ENCODE assay signal across 13 cellular contexts in genomic region chr19:45348367-45349125, GRCh38. TPM values are rescaled to one million over a fixed set of nuclear protein-coding genes. Genes with fewer than 3 reads are reported as not detected.
DNase-seq lines count a peak whose midpoint lies in the region; ATAC-seq, FAIRE-seq and TF ChIP-seq lines count a peak whose summit lies in the region.
"Had no signal": no experiment of that assay in that cellular context is flagged by ENCODE, and none has a peak within 500 bp of the region (broad histone marks: within the 10 kb centered on the region; RNA-seq: fewer than 3 reads in every experiment).

No MANE protein-coding gene starts in this region.

- H4K8ac ChIP-seq in neuronal stem cell (ENCODE audit: low read depth, low read length), result no peak overlapping the region

- no peak for FAIRE-seq in K562 (lab: Jason Lieb, UNC)

- no TSS peak for BruUV-seq in K562 (replicated peaks; lab: Mats Ljungman, UMichigan)

- POLR2A ChIA-PET in K562 (lab: Yijun Ruan, JAX), result no interaction called here

- H2BK120ac ChIP-seq in neuronal stem cell (ENCODE audit: low read depth, low read length), result no peak overlapping the region

- peak overlapping the region; percentile 70 for H3K18ac ChIP-seq in neuronal stem cell (ENCODE audit: low read length)

- H3K4me1 ChIP-seq in K562 (replicated peaks in 1 of 2; ENCODE audit: control insufficient read depth in 2 of 2, insufficient read depth in 2 of 2, low read length in 2 of 2) (peaks cover 0 to 50% of the 10 kb centered on the region in 2 experiments; a peak in 2 of 5 replicates), neuronal stem cell (ENCODE audit: control insufficient read depth in 2 of 2, insufficient read depth in 1 of 2, low read depth in 1 of 2, low read length in 2 of 2) (peaks cover 0 to 6% of the 10 kb centered on the region in 2 donors)

- H3K27me3 ChIP-seq in K562 (ENCODE audit: control insufficient read depth in 2 of 2, insufficient read depth in 2 of 2, low read length in 2 of 2) (no peaks in the 10 kb centered on the region), neuronal stem cell (ENCODE audit: control insufficient read depth in 3 of 3, insufficient read depth in 3 of 3, low read depth in 1 of 3, low read length in 3 of 3) (peaks cover 0 to 25% (median 2%) of the 10 kb centered on the region in 3 experiments)
- H3K27me3 ChIP-seq: MG63 had no signal

- no peak overlapping the region for H3K4me3 ChIP-seq in K562
- H3K4me3 ChIP-seq in neuronal stem cell (ENCODE audit: low read length in 2 of 2), result peak overlapping the region in 1 of 2 donors; percentile 53
- H3K4me3 ChIP-seq: MG63 had no signal

- intact Hi-C loops in K562 (cut with micrococcal nuclease), result no loop called here

- H3K36me3 ChIP-seq in K562 (ENCODE audit: control insufficient read depth, insufficient read depth, low read length), result peaks cover 39% of the 10 kb centered on the region; the same call in 1 of the 3 replicates
- H3K36me3 ChIP-seq in neuronal stem cell (replicated peaks in 1 of 2; ENCODE audit: control insufficient read depth in 2 of 2, insufficient read depth in 2 of 2, low read length in 2 of 2), result peaks cover 18 to 42% of the 10 kb centered on the region in 2 donors

- no peak for TF ChIP-seq CTCF in K562 (IDR thresholded peaks at IDR 0.05 in 2 of 3, conservative IDR thresholded peaks at IDR 0.05 in 1 of 3; ENCODE audit: insufficient read depth in 2 of 3, low read depth in 1 of 3, low read length in 3 of 3)

- no peak for ATAC-seq in K562
- no peak for ATAC-seq in activated CD4-positive, CD25-positive, alpha-beta regulatory T cell treated with anti-CD3 and anti-CD28 coated beads, Interleukin-2, amount 50 U/mL, for 24 hours

- H3K23ac ChIP-seq in neuronal stem cell (ENCODE audit: low read depth, low read length, poor library complexity), result peak overlapping the region; percentile 60

- no peaks in the 10 kb centered on the region for H3K9me1 ChIP-seq in K562 (ENCODE audit: control insufficient read depth, insufficient read depth, low read length)

- no peaks in the 10 kb centered on the region for H3K79me1 ChIP-seq in neuronal stem cell (ENCODE audit: low read depth, low read length)

- H3K4me2 ChIP-seq in K562 (ENCODE audit: insufficient read depth, low read length), result no peak overlapping the region
- H3K4me2 ChIP-seq in neuronal stem cell (ENCODE audit: insufficient read depth, low read length, poor library complexity, severe bottlenecking), result no peak overlapping the region

- no peak for TF ChIP-seq RAD21 in K562 (CRISPR knock-in tag; conservative IDR thresholded peaks at IDR 0.05 in 1 of 2, IDR thresholded peaks at IDR 0.05 in 1 of 2)

- H3K27ac ChIP-seq in K562 (ENCODE audit: extremely low read depth, low read depth, low read length) (no peak overlapping the region), neuronal stem cell (replicated peaks; ENCODE audit: low read length) (no peak overlapping the region)
- H3K27ac ChIP-seq: HL-60 had no signal

- in situ Hi-C loops in K562 (cut with MboI), result no loop called here

- H2AFZ ChIP-seq in K562 (ENCODE audit: low read depth, low read length) (no peak overlapping the region), neuronal stem cell (ENCODE audit: low read length) (no peak overlapping the region)

- WGBS in K562 (ENCODE audit: insufficient coverage, low coverage, missing lambda C conversion rate), result 62% methylated on average over 21 of the region's 23 CpGs
- WGBS in neuronal stem cell (ENCODE audit: extremely low coverage in 2 of 2, insufficient read length in 2 of 2, insufficient replicate concordance in 1 of 2), 2 donors, result no CpG with 5 or more reads among the region's 23 CpGs

- DNase-seq in DMS 273 (lab: John Stamatoyannopoulos, UW; ENCODE audit: unreplicated experiment), result peak; percentile 37
- DNase-seq in DMS 273 treated with DMSO at 0.1 percent for 48 hours (lab: John Stamatoyannopoulos, UW), result no peak
- DNase-seq in K562 (ENCODE audit: extremely low read depth in 1 of 4, low spot score in 3 of 4), result no peak
- no peak for DNase-seq in neuronal stem cell (ENCODE audit: low spot score)
- no peak for DNase-seq in cerebellar cortex (ENCODE audit: low spot score)
- DNase-seq: CD8-positive, alpha-beta memory T cell; MG63; NCI-H1105 treated with DMSO at 0.1 percent for 48 hours; NCI-H187; NCI-H69 had no signal

- H2BK12ac ChIP-seq in neuronal stem cell (ENCODE audit: low read length), result no peak overlapping the region

- H4K91ac ChIP-seq in neuronal stem cell (ENCODE audit: low read depth, low read length, poor library complexity), result no peak overlapping the region

- no peak for TF ChIP-seq EP300 in K562 (IDR thresholded peaks at IDR 0.05; ENCODE audit: low read length)

- H2AK5ac ChIP-seq in neuronal stem cell (ENCODE audit: low read depth, low read length), result no peak overlapping the region

- TF ChIP-seq POLR2A in K562 (conservative IDR thresholded peaks at IDR 0.05), result no peak

- H3K9ac ChIP-seq in K562 (ENCODE audit: insufficient read depth in 1 of 2, low read depth in 2 of 2, low read length in 2 of 2) (peak overlapping the region in 1 of 2 experiments; percentile 6; a peak in 1 of 4 replicates), neuronal stem cell (ENCODE audit: low read depth, low read length, poor library complexity) (no peak overlapping the region)

- H4K20me1 ChIP-seq in K562 (replicated peaks; ENCODE audit: control insufficient read depth, insufficient read depth, low read length), result peaks cover 3% of the 10 kb centered on the region; the same call in 1 of the 2 replicates

- H2BK15ac ChIP-seq in neuronal stem cell (ENCODE audit: low read length), result no peak overlapping the region

- H2BK5ac ChIP-seq in neuronal stem cell (ENCODE audit: low read length), result no peak overlapping the region

- H3K9me3 ChIP-seq in K562 (replicated peaks; ENCODE audit: control insufficient read depth, insufficient read depth, low read depth, low read length), result no peaks in the 10 kb centered on the region
- no peaks in the 10 kb centered on the region for H3K9me3 ChIP-seq in neuronal stem cell (replicated peaks in 1 of 2; ENCODE audit: control insufficient read depth in 2 of 2, insufficient read depth in 1 of 2, low read depth in 1 of 2, low read length in 2 of 2)
- H3K9me3 ChIP-seq: MG63 had no signal

- H3K79me2 ChIP-seq in K562 (ENCODE audit: control insufficient read depth, insufficient read depth, low read length), result no peaks in the 10 kb centered on the region

- H3K4ac ChIP-seq in neuronal stem cell (ENCODE audit: low read length), result no peak overlapping the region

- H3K14ac ChIP-seq in neuronal stem cell (ENCODE audit: low read length), result no peak overlapping the region

- CTCF ChIA-PET in K562 (lab: Yijun Ruan, JAX; ENCODE audit: low intra/inter-chr PET ratio), result no interaction called here

RNA-seq across cellular contexts. Expression of gene KLC3, which starts 8.0 kb away (rescaled TPM):
- 0.86 and 1.9 TPM in 2 replicates for total RNA-seq in K562 (2011; cell fraction: chromatin; rRNA removed; ENCODE audit: low replicate concordance)
- 1.3 and 1.6 TPM in 2 replicates for total RNA-seq in K562 (2011; cell fraction: nucleolus; rRNA removed)
- total RNA-seq in K562 (2011; cell fraction: nucleoplasm; rRNA removed), result 1.5 and 1.6 TPM in 2 replicates
- total RNA-seq in K562 (2014; rRNA removed), result 1.2 and 1.3 TPM in 2 replicates
- total RNA-seq in K562 (2014; rRNA removed; fragmentation: Illumina TruSeq; extraction: Trizol), result 0.22 TPM in 1 of 2 replicates, not detected in the other
- 0.19 TPM in 1 of 2 replicates, not detected in the other for total RNA-seq in K562 (2015; rRNA removed; fragmentation: Illumina TruSeq; extraction: Trizol)
- total RNA-seq in K562 (2021), result 0.56 and 0.71 TPM in 2 replicates
- polyA plus RNA-seq in K562 (2011; rRNA removed), result 0.60 and 0.95 TPM in 2 replicates
- 0.80 and 1.6 TPM in 2 replicates for polyA plus RNA-seq in K562 (2011; cell fraction: cytosol; rRNA removed)
- polyA plus RNA-seq in K562 (2011; cell fraction: nucleus; rRNA removed), result 1.0 and 2.1 TPM in 2 replicates
- 0.55 and 0.86 TPM in 2 replicates for polyA plus RNA-seq in K562 (2012)
- 0.21 and 0.43 TPM in 2 replicates for polyA plus RNA-seq in K562 (2014; fragmentation: Illumina TruSeq; extraction: Trizol)
- under 1 TPM in 1 of 2 experiments, not detected in 1; 0.03 TPM for polyA plus RNA-seq in K562 (2014; fragmentation: Nextera tagmentation; extraction: Ambion mirVana)
- polyA plus RNA-seq in K562 (2014; rRNA removed), result 0.58 and 0.90 TPM in 2 replicates
- polyA minus RNA-seq in K562 (2011; rRNA and poly(A)+ RNA removed), result 0.15 and 0.35 TPM in 2 replicates
- 1.0 TPM in 1 of 2 replicates, not detected in the other for polyA minus RNA-seq in K562 (2011; cell fraction: cytosol; rRNA and poly(A)+ RNA removed)
- polyA minus RNA-seq in K562 (2011; cell fraction: nucleus; rRNA and poly(A)+ RNA removed), result 0.22 TPM in 1 of 2 replicates, not detected in the other
- polyA plus RNA-seq in neuronal stem cell (2013, experiment 1 of 2), result 0.11 TPM
- 0.11 TPM for polyA plus RNA-seq in neuronal stem cell (2013, experiment 2 of 2)
- total RNA-seq: CD8-positive, alpha-beta memory T cell had no signal
- polyA plus RNA-seq: CD8-positive, alpha-beta memory T cell had no signal

RNA-seq across cellular contexts. Expression of gene ERCC2, which starts 21.8 kb away (rescaled TPM):
- 133 and 285 TPM in 2 replicates for total RNA-seq in K562 (2011; cell fraction: chromatin; rRNA removed; ENCODE audit: low replicate concordance)
- 121 and 134 TPM in 2 replicates for total RNA-seq in K562 (2011; cell fraction: nucleolus; rRNA removed)
- total RNA-seq in K562 (2011; cell fraction: nucleoplasm; rRNA removed), result 92.9 and 95.2 TPM in 2 replicates
- total RNA-seq in K562 (2014; rRNA removed), result 26.4 and 29.8 TPM in 2 replicates
- 12.0 and 15.0 TPM in 2 replicates for total RNA-seq in K562 (2014; rRNA removed; fragmentation: Illumina TruSeq; extraction: Trizol)
- 12.9 and 13.9 TPM in 2 replicates for total RNA-seq in K562 (2015; rRNA removed; fragmentation: Illumina TruSeq; extraction: Trizol)
- total RNA-seq in K562 (2021), result 55.9 and 57.7 TPM in 2 replicates
- 23.4 and 52.4 TPM in 2 replicates for polyA plus RNA-seq in K562 (2011; rRNA removed)
- 23.5 and 48.2 TPM in 2 replicates for polyA plus RNA-seq in K562 (2011; cell fraction: cytosol; rRNA removed)
- polyA plus RNA-seq in K562 (2011; cell fraction: nucleus; rRNA removed), result 142 and 172 TPM in 2 replicates
- polyA plus RNA-seq in K562 (2012), result 37.7 and 45.1 TPM in 2 replicates
- polyA plus RNA-seq in K562 (2014; fragmentation: Illumina TruSeq; extraction: Trizol), result 28.5 and 32.7 TPM in 2 replicates
- polyA plus RNA-seq in K562 (2014; fragmentation: Nextera tagmentation; extraction: Ambion mirVana), result 1 to 10 TPM; 2.2 to 2.4 TPM
- polyA plus RNA-seq in K562 (2014; rRNA removed), result 31.1 and 31.6 TPM in 2 replicates
- 51.5 and 54.5 TPM in 2 replicates for polyA minus RNA-seq in K562 (2011; rRNA and poly(A)+ RNA removed)
- polyA minus RNA-seq in K562 (2011; cell fraction: cytosol; rRNA and poly(A)+ RNA removed), result 26.8 and 33.6 TPM in 2 replicates
- polyA minus RNA-seq in K562 (2011; cell fraction: nucleus; rRNA and poly(A)+ RNA removed), result 37.0 and 57.0 TPM in 2 replicates
- 68.8 TPM for polyA plus RNA-seq in neuronal stem cell (2013, experiment 1 of 2)
- polyA plus RNA-seq in neuronal stem cell (2013, experiment 2 of 2), result 73.1 TPM

RNA-seq across cellular contexts. Expression of gene CKM, which starts 25.9 kb away (rescaled TPM):
- not detected in 2 replicates for total RNA-seq in K562 (2011; cell fraction: chromatin; rRNA removed; ENCODE audit: low replicate concordance)
- not detected in 2 replicates for total RNA-seq in K562 (2011; cell fraction: nucleolus; rRNA removed)
- total RNA-seq in K562 (2011; cell fraction: nucleoplasm; rRNA removed), result not detected in 2 replicates
- not detected in 2 replicates for total RNA-seq in K562 (2014; rRNA removed)
- total RNA-seq in K562 (2014; rRNA removed; fragmentation: Illumina TruSeq; extraction: Trizol), result not detected in 2 replicates
- 0.14 and 0.15 TPM in 2 replicates for total RNA-seq in K562 (2015; rRNA removed; fragmentation: Illumina TruSeq; extraction: Trizol)
- 0.09 and 0.11 TPM in 2 replicates for total RNA-seq in K562 (2021)
- 0.47 TPM in 1 of 2 replicates, not detected in the other for polyA plus RNA-seq in K562 (2011; rRNA removed)
- 0.22 and 0.62 TPM in 2 replicates for polyA plus RNA-seq in K562 (2011; cell fraction: cytosol; rRNA removed)
- polyA plus RNA-seq in K562 (2011; cell fraction: nucleus; rRNA removed), result 0.10 and 0.70 TPM in 2 replicates
- 0.13 and 0.30 TPM in 2 replicates for polyA plus RNA-seq in K562 (2012)
- polyA plus RNA-seq in K562 (2014; fragmentation: Illumina TruSeq; extraction: Trizol), result not detected in 2 replicates
- polyA plus RNA-seq in K562 (2014; fragmentation: Nextera tagmentation; extraction: Ambion mirVana), result under 1 TPM; 0.06 TPM
- 0.08 and 0.17 TPM in 2 replicates for polyA plus RNA-seq in K562 (2014; rRNA removed)
- polyA minus RNA-seq in K562 (2011; rRNA and poly(A)+ RNA removed), result 0.18 TPM in 1 of 2 replicates, not detected in the other
- polyA minus RNA-seq in K562 (2011; cell fraction: cytosol; rRNA and poly(A)+ RNA removed), result not detected in 2 replicates
- 0.33 TPM in 1 of 2 replicates, not detected in the other for polyA minus RNA-seq in K562 (2011; cell fraction: nucleus; rRNA and poly(A)+ RNA removed)
- not detected for polyA plus RNA-seq in neuronal stem cell (2013, experiment 1 of 2)
- polyA plus RNA-seq in neuronal stem cell (2013, experiment 2 of 2), result not detected
- total RNA-seq: CD8-positive, alpha-beta memory T cell had no signal
- polyA plus RNA-seq: BJ had no signal

RNA-seq across cellular contexts. Expression of gene PPP1R13L, which starts 56.3 kb away (rescaled TPM):
- total RNA-seq in K562 (2011; cell fraction: chromatin; rRNA removed; ENCODE audit: low replicate concordance), result 13.7 and 25.0 TPM in 2 replicates
- total RNA-seq in K562 (2011; cell fraction: nucleolus; rRNA removed), result 14.5 and 17.6 TPM in 2 replicates
- total RNA-seq in K562 (2011; cell fraction: nucleoplasm; rRNA removed), result 15.8 and 21.6 TPM in 2 replicates
- total RNA-seq in K562 (2014; rRNA removed), result 2.3 TPM in 2 replicates
- total RNA-seq in K562 (2014; rRNA removed; fragmentation: Illumina TruSeq; extraction: Trizol), result 0.84 and 1.0 TPM in 2 replicates
- total RNA-seq in K562 (2015; rRNA removed; fragmentation: Illumina TruSeq; extraction: Trizol), result 0.83 and 0.94 TPM in 2 replicates
- total RNA-seq in K562 (2021), result 4.5 and 6.7 TPM in 2 replicates
- polyA plus RNA-seq in K562 (2011; rRNA removed), result 2.0 and 6.6 TPM in 2 replicates
- polyA plus RNA-seq in K562 (2011; cell fraction: cytosol; rRNA removed), result 2.6 and 3.5 TPM in 2 replicates
- 16.5 and 21.1 TPM in 2 replicates for polyA plus RNA-seq in K562 (2011; cell fraction: nucleus; rRNA removed)
- polyA plus RNA-seq in K562 (2012), result 7.4 and 23.3 TPM in 2 replicates
- 2.7 and 3.6 TPM in 2 replicates for polyA plus RNA-seq in K562 (2014; fragmentation: Illumina TruSeq; extraction: Trizol)
- polyA plus RNA-seq in K562 (2014; fragmentation: Nextera tagmentation; extraction: Ambion mirVana), result under 1 TPM; 0.32 to 0.82 TPM
- 1.7 and 3.7 TPM in 2 replicates for polyA plus RNA-seq in K562 (2014; rRNA removed)
- polyA minus RNA-seq in K562 (2011; rRNA and poly(A)+ RNA removed), result 1.6 and 2.6 TPM in 2 replicates
- polyA minus RNA-seq in K562 (2011; cell fraction: cytosol; rRNA and poly(A)+ RNA removed), result 2.4 and 7.6 TPM in 2 replicates
- 3.1 and 6.1 TPM in 2 replicates for polyA minus RNA-seq in K562 (2011; cell fraction: nucleus; rRNA and poly(A)+ RNA removed)
- polyA plus RNA-seq in neuronal stem cell (2013, experiment 1 of 2), result 11.0 TPM
- 9.8 TPM for polyA plus RNA-seq in neuronal stem cell (2013, experiment 2 of 2)

RNA-seq across cellular contexts. Expression of gene POLR1G, which starts 57.9 kb away (rescaled TPM):
- 7.5 and 14.6 TPM in 2 replicates for total RNA-seq in K562 (2011; cell fraction: chromatin; rRNA removed; ENCODE audit: low replicate concordance)
- total RNA-seq in K562 (2011; cell fraction: nucleolus; rRNA removed), result 11.1 and 14.3 TPM in 2 replicates
- 9.8 and 10.3 TPM in 2 replicates for total RNA-seq in K562 (2011; cell fraction: nucleoplasm; rRNA removed)
- total RNA-seq in K562 (2014; rRNA removed), result 36.6 and 50.6 TPM in 2 replicates
- 19.7 and 22.7 TPM in 2 replicates for total RNA-seq in K562 (2014; rRNA removed; fragmentation: Illumina TruSeq; extraction: Trizol)
- 50.1 and 51.0 TPM in 2 replicates for total RNA-seq in K562 (2015; rRNA removed; fragmentation: Illumina TruSeq; extraction: Trizol)
- 27.4 and 32.1 TPM in 2 replicates for total RNA-seq in K562 (2021)
- polyA plus RNA-seq in K562 (2011; rRNA removed), result 8.5 and 9.7 TPM in 2 replicates
- polyA plus RNA-seq in K562 (2011; cell fraction: cytosol; rRNA removed), result 11.0 and 17.1 TPM in 2 replicates
- 3.6 and 6.6 TPM in 2 replicates for polyA plus RNA-seq in K562 (2011; cell fraction: nucleus; rRNA removed)
- polyA plus RNA-seq in K562 (2012), result 5.1 and 14.9 TPM in 2 replicates
- polyA plus RNA-seq in K562 (2014; fragmentation: Illumina TruSeq; extraction: Trizol), result 32.6 and 37.4 TPM in 2 replicates
- 1 to 10 TPM; 3.0 to 6.4 TPM for polyA plus RNA-seq in K562 (2014; fragmentation: Nextera tagmentation; extraction: Ambion mirVana)
- polyA plus RNA-seq in K562 (2014; rRNA removed), result 29.2 and 31.7 TPM in 2 replicates
- 4.5 and 4.9 TPM in 2 replicates for polyA minus RNA-seq in K562 (2011; rRNA and poly(A)+ RNA removed)
- polyA minus RNA-seq in K562 (2011; cell fraction: cytosol; rRNA and poly(A)+ RNA removed), result 12.2 and 12.9 TPM in 2 replicates
- 3.0 and 3.8 TPM in 2 replicates for polyA minus RNA-seq in K562 (2011; cell fraction: nucleus; rRNA and poly(A)+ RNA removed)
- 6.4 TPM for polyA plus RNA-seq in neuronal stem cell (2013, experiment 1 of 2)
- 6.4 TPM for polyA plus RNA-seq in neuronal stem cell (2013, experiment 2 of 2)
